ENCODE assay signal across 20 cellular contexts in genomic region chr3:194280777-194281176, GRCh38.
"Had no signal": no experiment of that assay in that cellular context is flagged by ENCODE, and none has a peak within 500 bp of the region (broad histone marks: within the 10 kb centered on the region; RNA-seq: fewer than 3 reads in every experiment).

No MANE protein-coding gene starts in this region.

- H3K36me3 Mint-ChIP-seq: activated CD8-positive, alpha-beta memory T cell treated with anti-CD3 and anti-CD28 coated beads, Interleukin-2, amount 10 ng/mL, durations not matched to agents 7 days and 5 days; activated naive CD4-positive, alpha-beta T cell treated with anti-CD3 and anti-CD28 coated beads, Interleukin-2, amount 50 U/mL, for 72 hours had no signal

- H3K9me3 ChIP-seq: ascending aorta, left lung, prostate gland, transverse colon, vagina had no signal

- ATAC-seq: activated CD8-positive, alpha-beta memory T cell treated with anti-CD3 and anti-CD28 coated beads, Interleukin-2, amount 10 ng/mL, durations not matched to agents 7 days and 5 days; activated CD8-positive, alpha-beta T cell treated with anti-CD3 and anti-CD28 coated beads for 36 hours; activated naive CD4-positive, alpha-beta T cell treated with anti-CD3 and anti-CD28 coated beads, Interleukin-2, amount 50 U/mL, for 72 hours; left lung had no signal

- H3K27me3 Mint-ChIP-seq: activated CD8-positive, alpha-beta T cell treated with anti-CD3 and anti-CD28 coated beads for 36 hours had no signal

- DNase-seq: activated CD4-positive, alpha-beta T cell treated with anti-CD3 and anti-CD28 coated beads, Interleukin-2, amount 10 ng/mL, durations not matched to agents 7 days and 5 days; activated CD8-positive, alpha-beta memory T cell treated with anti-CD3 and anti-CD28 coated beads, Interleukin-2, amount 10 ng/mL, durations not matched to agents 7 days and 5 days; activated CD8-positive, alpha-beta T cell treated with anti-CD3 and anti-CD28 coated beads for 36 hours; activated T-cell treated with anti-CD3 and anti-CD28 coated beads for 4 hours; brain microvascular endothelial cell; effector CD4-positive, alpha-beta T cell; kidney; left lung; stimulated activated CD4-positive, alpha-beta T cell treated with anti-CD3 and anti-CD28 coated beads, Interleukin-12 subunit alpha, Interleukin-12 subunit beta, amount 100 ng/mL, for 4 hours; stimulated activated CD4-positive, alpha-beta T cell treated with anti-CD3 and anti-CD28 coated beads, Interleukin-4, amount 100 ng/mL, for 4 hours; substantia nigra; T1000 had no signal

- H3K4me1 Mint-ChIP-seq: activated CD4-positive, alpha-beta T cell treated with anti-CD3 and anti-CD28 coated beads, Interleukin-2, amount 10 ng/mL, durations not matched to agents 7 days and 5 days; activated CD8-positive, alpha-beta memory T cell treated with anti-CD3 and anti-CD28 coated beads, Interleukin-2, amount 10 ng/mL, durations not matched to agents 7 days and 5 days had no signal

- H3K36me3 ChIP-seq: ascending aorta, brain microvascular endothelial cell, left lung, prostate gland, transverse colon, vagina had no signal

- H3K4me3 ChIP-seq: ascending aorta, left lung, prostate gland, transverse colon, vagina had no signal

- H3K4me3 Mint-ChIP-seq: activated CD4-positive, alpha-beta T cell treated with anti-CD3 and anti-CD28 coated beads, Interleukin-2, amount 10 ng/mL, durations not matched to agents 7 days and 5 days; activated CD8-positive, alpha-beta memory T cell treated with anti-CD3 and anti-CD28 coated beads, Interleukin-2, amount 10 ng/mL, durations not matched to agents 7 days and 5 days; activated CD8-positive, alpha-beta T cell treated with anti-CD3 and anti-CD28 coated beads for 36 hours; neural crest cell; stimulated activated naive CD8-positive, alpha-beta T cell treated with anti-CD3 and anti-CD28 coated beads, Interleukin-15, Interleukin-2, amounts not matched to agents 100 ng/mL and 50 ng/mL, for 24 hours; T-helper 1 cell treated with Interleukin-12 subunit alpha and Interleukin-12 subunit beta and Interleukin-4 antibody, amounts not matched to agents 30 μg/mL and 1 μg/mL, for 36 hours had no signal

- H3K4me1 ChIP-seq: prostate gland had no signal

- H3K9me3 Mint-ChIP-seq: activated CD4-positive, alpha-beta T cell treated with anti-CD3 and anti-CD28 coated beads, Interleukin-2, amount 10 ng/mL, durations not matched to agents 7 days and 5 days; activated CD8-positive, alpha-beta T cell treated with anti-CD3 and anti-CD28 coated beads for 36 hours; activated naive CD4-positive, alpha-beta T cell treated with anti-CD3 and anti-CD28 coated beads, Interleukin-2, amount 50 U/mL, for 72 hours; neural crest cell; stimulated activated naive CD8-positive, alpha-beta T cell treated with anti-CD3 and anti-CD28 coated beads, Interleukin-15, Interleukin-2, amounts not matched to agents 100 ng/mL and 50 ng/mL, for 24 hours; T-helper 1 cell treated with Interleukin-12 subunit alpha and Interleukin-12 subunit beta and Interleukin-4 antibody, amounts not matched to agents 30 μg/mL and 1 μg/mL, for 36 hours had no signal

- H3K27ac ChIP-seq: ascending aorta, brain microvascular endothelial cell, left lung, prostate gland, transverse colon, vagina had no signal

- H3K27me3 ChIP-seq: ascending aorta, left lung, transverse colon, vagina had no signal

- H3K27ac Mint-ChIP-seq: activated CD4-positive, alpha-beta T cell treated with anti-CD3 and anti-CD28 coated beads, Interleukin-2, amount 10 ng/mL, durations not matched to agents 7 days and 5 days; activated CD8-positive, alpha-beta memory T cell treated with anti-CD3 and anti-CD28 coated beads, Interleukin-2, amount 10 ng/mL, durations not matched to agents 7 days and 5 days; activated CD8-positive, alpha-beta T cell treated with anti-CD3 and anti-CD28 coated beads for 36 hours; activated naive CD4-positive, alpha-beta T cell treated with anti-CD3 and anti-CD28 coated beads, Interleukin-2, amount 50 U/mL, for 72 hours; stimulated activated naive CD8-positive, alpha-beta T cell treated with anti-CD3 and anti-CD28 coated beads, Interleukin-15, Interleukin-2, amounts not matched to agents 100 ng/mL and 50 ng/mL, for 24 hours; T-helper 1 cell treated with Interleukin-12 subunit alpha and Interleukin-12 subunit beta and Interleukin-4 antibody, amounts not matched to agents 30 μg/mL and 1 μg/mL, for 36 hours had no signal
